In the genomic region with DNA sequence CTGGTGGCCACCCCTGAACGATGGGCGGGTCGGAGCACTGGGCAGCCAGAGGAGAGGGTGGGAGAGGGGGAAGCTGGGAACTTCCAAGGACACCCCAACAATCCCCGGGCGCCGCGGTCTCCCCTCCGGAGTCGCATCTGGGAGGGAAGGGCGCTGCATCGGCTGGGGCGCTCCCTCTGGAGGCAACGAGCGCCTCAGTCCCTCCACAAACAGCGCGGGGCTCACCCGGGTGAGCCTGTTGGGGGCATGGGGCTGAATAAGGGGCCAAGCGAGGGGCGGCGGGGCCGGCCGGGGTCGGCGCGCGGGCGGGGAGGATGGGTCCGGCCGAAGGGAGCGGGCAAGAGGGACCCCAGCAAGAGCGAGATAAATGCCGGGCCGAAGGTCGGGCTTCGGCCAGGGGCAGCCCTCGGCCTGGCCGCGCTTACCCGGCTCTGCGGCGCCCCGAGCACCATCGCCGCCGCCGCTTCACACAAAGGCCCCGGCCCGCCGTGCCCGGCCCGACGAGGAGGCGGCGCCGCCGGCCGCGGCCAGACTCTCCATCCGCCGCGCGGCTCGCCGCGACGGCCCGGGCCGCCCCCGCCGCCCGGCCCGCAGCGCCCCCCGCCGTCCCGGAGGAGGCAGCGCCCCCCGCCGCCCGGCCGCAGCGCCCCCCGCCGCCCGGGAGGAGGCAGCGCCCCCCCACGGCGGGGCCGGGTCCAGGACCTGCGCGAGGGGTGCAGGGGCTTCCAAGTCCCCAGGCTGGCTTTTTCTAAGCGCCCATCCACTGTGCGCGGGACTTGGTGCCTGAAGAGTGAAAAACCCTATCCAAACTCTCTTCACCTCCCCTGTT, we compare ENCODE assay signal across 1 cellular context.
TF ChIP-seq lines count a peak whose summit lies in the region.

A gene with protein sequence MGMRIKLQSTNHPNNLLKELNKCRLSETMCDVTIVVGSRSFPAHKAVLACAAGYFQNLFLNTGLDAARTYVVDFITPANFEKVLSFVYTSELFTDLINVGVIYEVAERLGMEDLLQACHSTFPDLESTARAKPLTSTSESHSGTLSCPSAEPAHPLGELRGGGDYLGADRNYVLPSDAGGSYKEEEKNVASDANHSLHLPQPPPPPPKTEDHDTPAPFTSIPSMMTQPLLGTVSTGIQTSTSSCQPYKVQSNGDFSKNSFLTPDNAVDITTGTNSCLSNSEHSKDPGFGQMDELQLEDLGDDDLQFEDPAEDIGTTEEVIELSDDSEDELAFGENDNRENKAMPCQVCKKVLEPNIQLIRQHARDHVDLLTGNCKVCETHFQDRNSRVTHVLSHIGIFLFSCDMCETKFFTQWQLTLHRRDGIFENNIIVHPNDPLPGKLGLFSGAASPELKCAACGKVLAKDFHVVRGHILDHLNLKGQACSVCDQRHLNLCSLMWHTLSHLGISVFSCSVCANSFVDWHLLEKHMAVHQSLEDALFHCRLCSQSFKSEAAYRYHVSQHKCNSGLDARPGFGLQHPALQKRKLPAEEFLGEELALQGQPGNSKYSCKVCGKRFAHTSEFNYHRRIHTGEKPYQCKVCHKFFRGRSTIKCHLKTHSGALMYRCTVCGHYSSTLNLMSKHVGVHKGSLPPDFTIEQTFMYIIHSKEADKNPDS (minus strand): TSS at position 567 of the 829 bp plus-strand sequence. CDS start 1,629 bp downstream, outside the sequence.

TF ChIP-seq in GM12878, 131 proteins besides CTCF, POLR2A, EP300 and RAD21 (continued from another document and continues in another):
- no peak for TF ChIP-seq IRF4 (IDR thresholded peaks at IDR 0.05; ENCODE audit: low read depth, low read length)
- no peak for TF ChIP-seq HDGF (IDR thresholded peaks at IDR 0.05)
- TF ChIP-seq, protein P1, sequence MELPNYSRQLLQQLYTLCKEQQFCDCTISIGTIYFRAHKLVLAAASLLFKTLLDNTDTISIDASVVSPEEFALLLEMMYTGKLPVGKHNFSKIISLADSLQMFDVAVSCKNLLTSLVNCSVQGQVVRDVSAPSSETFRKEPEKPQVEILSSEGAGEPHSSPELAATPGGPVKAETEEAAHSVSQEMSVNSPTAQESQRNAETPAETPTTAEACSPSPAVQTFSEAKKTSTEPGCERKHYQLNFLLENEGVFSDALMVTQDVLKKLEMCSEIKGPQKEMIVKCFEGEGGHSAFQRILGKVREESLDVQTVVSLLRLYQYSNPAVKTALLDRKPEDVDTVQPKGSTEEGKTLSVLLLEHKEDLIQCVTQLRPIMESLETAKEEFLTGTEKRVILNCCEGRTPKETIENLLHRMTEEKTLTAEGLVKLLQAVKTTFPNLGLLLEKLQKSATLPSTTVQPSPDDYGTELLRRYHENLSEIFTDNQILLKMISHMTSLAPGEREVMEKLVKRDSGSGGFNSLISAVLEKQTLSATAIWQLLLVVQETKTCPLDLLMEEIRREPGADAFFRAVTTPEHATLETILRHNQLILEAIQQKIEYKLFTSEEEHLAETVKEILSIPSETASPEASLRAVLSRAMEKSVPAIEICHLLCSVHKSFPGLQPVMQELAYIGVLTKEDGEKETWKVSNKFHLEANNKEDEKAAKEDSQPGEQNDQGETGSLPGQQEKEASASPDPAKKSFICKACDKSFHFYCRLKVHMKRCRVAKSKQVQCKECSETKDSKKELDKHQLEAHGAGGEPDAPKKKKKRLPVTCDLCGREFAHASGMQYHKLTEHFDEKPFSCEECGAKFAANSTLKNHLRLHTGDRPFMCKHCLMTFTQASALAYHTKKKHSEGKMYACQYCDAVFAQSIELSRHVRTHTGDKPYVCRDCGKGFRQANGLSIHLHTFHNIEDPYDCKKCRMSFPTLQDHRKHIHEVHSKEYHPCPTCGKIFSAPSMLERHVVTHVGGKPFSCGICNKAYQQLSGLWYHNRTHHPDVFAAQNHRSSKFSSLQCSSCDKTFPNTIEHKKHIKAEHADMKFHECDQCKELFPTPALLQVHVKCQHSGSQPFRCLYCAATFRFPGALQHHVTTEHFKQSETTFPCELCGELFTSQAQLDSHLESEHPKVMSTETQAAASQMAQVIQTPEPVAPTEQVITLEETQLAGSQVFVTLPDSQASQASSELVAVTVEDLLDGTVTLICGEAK (IDR thresholded peaks at IDR 0.05; ENCODE audit: borderline replicate concordance) = no peak
- TF ChIP-seq FOXM1 (IDR thresholded peaks at IDR 0.05; ENCODE audit: low read depth, low read length) = peak; percentile 72
- TF ChIP-seq NR2C1 (IDR thresholded peaks at IDR 0.05) = peak; percentile 27; the same call in 1 of the 2 replicates
- TF ChIP-seq SMAD5 (IDR thresholded peaks at IDR 0.05; ENCODE audit: low read depth) = no peak
- TF ChIP-seq SMARCA5 (IDR thresholded peaks at IDR 0.05) = peak; percentile 56; the same call in 1 of the 2 replicates
- TF ChIP-seq EZH2 (IDR thresholded peaks at IDR 0.05; ENCODE audit: borderline replicate concordance, control insufficient read depth, low read depth, low read length) = no peak
- TF ChIP-seq SRF (IDR thresholded peaks at IDR 0.05; ENCODE audit: low read depth in 2 of 2, low read length in 2 of 2) = peak in 1 of 2 experiments; percentile 1; a peak in 1 of 4 replicates
- no peak for TF ChIP-seq RAD51 (IDR thresholded peaks at IDR 0.05)
- TF ChIP-seq, protein P2, sequence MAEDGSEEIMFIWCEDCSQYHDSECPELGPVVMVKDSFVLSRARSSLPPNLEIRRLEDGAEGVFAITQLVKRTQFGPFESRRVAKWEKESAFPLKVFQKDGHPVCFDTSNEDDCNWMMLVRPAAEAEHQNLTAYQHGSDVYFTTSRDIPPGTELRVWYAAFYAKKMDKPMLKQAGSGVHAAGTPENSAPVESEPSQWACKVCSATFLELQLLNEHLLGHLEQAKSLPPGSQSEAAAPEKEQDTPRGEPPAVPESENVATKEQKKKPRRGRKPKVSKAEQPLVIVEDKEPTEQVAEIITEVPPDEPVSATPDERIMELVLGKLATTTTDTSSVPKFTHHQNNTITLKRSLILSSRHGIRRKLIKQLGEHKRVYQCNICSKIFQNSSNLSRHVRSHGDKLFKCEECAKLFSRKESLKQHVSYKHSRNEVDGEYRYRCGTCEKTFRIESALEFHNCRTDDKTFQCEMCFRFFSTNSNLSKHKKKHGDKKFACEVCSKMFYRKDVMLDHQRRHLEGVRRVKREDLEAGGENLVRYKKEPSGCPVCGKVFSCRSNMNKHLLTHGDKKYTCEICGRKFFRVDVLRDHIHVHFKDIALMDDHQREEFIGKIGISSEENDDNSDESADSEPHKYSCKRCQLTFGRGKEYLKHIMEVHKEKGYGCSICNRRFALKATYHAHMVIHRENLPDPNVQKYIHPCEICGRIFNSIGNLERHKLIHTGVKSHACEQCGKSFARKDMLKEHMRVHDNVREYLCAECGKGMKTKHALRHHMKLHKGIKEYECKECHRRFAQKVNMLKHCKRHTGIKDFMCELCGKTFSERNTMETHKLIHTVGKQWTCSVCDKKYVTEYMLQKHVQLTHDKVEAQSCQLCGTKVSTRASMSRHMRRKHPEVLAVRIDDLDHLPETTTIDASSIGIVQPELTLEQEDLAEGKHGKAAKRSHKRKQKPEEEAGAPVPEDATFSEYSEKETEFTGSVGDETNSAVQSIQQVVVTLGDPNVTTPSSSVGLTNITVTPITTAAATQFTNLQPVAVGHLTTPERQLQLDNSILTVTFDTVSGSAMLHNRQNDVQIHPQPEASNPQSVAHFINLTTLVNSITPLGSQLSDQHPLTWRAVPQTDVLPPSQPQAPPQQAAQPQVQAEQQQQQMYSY (CRISPR knock-in tag; IDR thresholded peaks at IDR 0.05) = no peak
- TF ChIP-seq, protein P3, sequence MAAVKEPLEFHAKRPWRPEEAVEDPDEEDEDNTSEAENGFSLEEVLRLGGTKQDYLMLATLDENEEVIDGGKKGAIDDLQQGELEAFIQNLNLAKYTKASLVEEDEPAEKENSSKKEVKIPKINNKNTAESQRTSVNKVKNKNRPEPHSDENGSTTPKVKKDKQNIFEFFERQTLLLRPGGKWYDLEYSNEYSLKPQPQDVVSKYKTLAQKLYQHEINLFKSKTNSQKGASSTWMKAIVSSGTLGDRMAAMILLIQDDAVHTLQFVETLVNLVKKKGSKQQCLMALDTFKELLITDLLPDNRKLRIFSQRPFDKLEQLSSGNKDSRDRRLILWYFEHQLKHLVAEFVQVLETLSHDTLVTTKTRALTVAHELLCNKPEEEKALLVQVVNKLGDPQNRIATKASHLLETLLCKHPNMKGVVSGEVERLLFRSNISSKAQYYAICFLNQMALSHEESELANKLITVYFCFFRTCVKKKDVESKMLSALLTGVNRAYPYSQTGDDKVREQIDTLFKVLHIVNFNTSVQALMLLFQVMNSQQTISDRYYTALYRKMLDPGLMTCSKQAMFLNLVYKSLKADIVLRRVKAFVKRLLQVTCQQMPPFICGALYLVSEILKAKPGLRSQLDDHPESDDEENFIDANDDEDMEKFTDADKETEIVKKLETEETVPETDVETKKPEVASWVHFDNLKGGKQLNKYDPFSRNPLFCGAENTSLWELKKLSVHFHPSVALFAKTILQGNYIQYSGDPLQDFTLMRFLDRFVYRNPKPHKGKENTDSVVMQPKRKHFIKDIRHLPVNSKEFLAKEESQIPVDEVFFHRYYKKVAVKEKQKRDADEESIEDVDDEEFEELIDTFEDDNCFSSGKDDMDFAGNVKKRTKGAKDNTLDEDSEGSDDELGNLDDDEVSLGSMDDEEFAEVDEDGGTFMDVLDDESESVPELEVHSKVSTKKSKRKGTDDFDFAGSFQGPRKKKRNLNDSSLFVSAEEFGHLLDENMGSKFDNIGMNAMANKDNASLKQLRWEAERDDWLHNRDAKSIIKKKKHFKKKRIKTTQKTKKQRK (IDR thresholded peaks at IDR 0.05; ENCODE audit: low read depth, low read length) = no peak
- no peak for TF ChIP-seq ZNF207 (IDR thresholded peaks at IDR 0.05; ENCODE audit: borderline replicate concordance)
- TF ChIP-seq, protein P4, sequence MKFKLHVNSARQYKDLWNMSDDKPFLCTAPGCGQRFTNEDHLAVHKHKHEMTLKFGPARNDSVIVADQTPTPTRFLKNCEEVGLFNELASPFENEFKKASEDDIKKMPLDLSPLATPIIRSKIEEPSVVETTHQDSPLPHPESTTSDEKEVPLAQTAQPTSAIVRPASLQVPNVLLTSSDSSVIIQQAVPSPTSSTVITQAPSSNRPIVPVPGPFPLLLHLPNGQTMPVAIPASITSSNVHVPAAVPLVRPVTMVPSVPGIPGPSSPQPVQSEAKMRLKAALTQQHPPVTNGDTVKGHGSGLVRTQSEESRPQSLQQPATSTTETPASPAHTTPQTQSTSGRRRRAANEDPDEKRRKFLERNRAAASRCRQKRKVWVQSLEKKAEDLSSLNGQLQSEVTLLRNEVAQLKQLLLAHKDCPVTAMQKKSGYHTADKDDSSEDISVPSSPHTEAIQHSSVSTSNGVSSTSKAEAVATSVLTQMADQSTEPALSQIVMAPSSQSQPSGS (IDR thresholded peaks at IDR 0.05; ENCODE audit: low read length) = no peak
- TF ChIP-seq FOS (IDR thresholded peaks at IDR 0.05; ENCODE audit: borderline replicate concordance, extremely low read depth, insufficient read length) = no peak
- TF ChIP-seq DPF2 (IDR thresholded peaks at IDR 0.05) = no peak
- no peak for TF ChIP-seq MYC (IDR thresholded peaks at IDR 0.05; ENCODE audit: insufficient read depth, insufficient read length, insufficient replicate concordance, low read length, severe bottlenecking)
- no peak for TF ChIP-seq ZNF217 (IDR thresholded peaks at IDR 0.05)
- peak; percentile 47; the same call in 1 of the 2 replicates for TF ChIP-seq TAF1 (IDR thresholded peaks at IDR 0.05; ENCODE audit: borderline replicate concordance, low read depth, low read length)
- TF ChIP-seq ASH2L (IDR thresholded peaks at IDR 0.05; ENCODE audit: borderline replicate concordance, low read depth) = no peak
- TF ChIP-seq BACH1 (IDR thresholded peaks at IDR 0.05; ENCODE audit: borderline replicate concordance) = peak; percentile 54; the same call in 1 of the 2 replicates
- TF ChIP-seq WRNIP1 (IDR thresholded peaks at IDR 0.05; ENCODE audit: borderline replicate concordance, low read depth, low read length) = no peak
- TF ChIP-seq, protein P5, sequence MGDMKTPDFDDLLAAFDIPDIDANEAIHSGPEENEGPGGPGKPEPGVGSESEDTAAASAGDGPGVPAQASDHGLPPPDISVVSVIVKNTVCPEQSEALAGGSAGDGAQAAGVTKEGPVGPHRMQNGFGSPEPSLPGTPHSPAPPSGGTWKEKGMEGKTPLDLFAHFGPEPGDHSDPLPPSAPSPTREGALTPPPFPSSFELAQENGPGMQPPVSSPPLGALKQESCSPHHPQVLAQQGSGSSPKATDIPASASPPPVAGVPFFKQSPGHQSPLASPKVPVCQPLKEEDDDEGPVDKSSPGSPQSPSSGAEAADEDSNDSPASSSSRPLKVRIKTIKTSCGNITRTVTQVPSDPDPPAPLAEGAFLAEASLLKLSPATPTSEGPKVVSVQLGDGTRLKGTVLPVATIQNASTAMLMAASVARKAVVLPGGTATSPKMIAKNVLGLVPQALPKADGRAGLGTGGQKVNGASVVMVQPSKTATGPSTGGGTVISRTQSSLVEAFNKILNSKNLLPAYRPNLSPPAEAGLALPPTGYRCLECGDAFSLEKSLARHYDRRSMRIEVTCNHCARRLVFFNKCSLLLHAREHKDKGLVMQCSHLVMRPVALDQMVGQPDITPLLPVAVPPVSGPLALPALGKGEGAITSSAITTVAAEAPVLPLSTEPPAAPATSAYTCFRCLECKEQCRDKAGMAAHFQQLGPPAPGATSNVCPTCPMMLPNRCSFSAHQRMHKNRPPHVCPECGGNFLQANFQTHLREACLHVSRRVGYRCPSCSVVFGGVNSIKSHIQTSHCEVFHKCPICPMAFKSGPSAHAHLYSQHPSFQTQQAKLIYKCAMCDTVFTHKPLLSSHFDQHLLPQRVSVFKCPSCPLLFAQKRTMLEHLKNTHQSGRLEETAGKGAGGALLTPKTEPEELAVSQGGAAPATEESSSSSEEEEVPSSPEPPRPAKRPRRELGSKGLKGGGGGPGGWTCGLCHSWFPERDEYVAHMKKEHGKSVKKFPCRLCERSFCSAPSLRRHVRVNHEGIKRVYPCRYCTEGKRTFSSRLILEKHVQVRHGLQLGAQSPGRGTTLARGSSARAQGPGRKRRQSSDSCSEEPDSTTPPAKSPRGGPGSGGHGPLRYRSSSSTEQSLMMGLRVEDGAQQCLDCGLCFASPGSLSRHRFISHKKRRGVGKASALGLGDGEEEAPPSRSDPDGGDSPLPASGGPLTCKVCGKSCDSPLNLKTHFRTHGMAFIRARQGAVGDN (IDR thresholded peaks at IDR 0.05) = 0 out of 2 replicates have a peak, but pooled peaks have one; percentile 28
- TF ChIP-seq, protein P6, sequence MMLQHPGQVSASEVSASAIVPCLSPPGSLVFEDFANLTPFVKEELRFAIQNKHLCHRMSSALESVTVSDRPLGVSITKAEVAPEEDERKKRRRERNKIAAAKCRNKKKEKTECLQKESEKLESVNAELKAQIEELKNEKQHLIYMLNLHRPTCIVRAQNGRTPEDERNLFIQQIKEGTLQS (IDR thresholded peaks at IDR 0.05; ENCODE audit: borderline replicate concordance, extremely low read depth, low read depth, low read length) = no peak
- TF ChIP-seq, protein P7, sequence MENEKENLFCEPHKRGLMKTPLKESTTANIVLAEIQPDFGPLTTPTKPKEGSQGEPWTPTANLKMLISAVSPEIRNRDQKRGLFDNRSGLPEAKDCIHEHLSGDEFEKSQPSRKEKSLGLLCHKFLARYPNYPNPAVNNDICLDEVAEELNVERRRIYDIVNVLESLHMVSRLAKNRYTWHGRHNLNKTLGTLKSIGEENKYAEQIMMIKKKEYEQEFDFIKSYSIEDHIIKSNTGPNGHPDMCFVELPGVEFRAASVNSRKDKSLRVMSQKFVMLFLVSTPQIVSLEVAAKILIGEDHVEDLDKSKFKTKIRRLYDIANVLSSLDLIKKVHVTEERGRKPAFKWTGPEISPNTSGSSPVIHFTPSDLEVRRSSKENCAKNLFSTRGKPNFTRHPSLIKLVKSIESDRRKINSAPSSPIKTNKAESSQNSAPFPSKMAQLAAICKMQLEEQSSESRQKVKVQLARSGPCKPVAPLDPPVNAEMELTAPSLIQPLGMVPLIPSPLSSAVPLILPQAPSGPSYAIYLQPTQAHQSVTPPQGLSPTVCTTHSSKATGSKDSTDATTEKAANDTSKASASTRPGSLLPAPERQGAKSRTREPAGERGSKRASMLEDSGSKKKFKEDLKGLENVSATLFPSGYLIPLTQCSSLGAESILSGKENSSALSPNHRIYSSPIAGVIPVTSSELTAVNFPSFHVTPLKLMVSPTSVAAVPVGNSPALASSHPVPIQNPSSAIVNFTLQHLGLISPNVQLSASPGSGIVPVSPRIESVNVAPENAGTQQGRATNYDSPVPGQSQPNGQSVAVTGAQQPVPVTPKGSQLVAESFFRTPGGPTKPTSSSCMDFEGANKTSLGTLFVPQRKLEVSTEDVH (IDR thresholded peaks at IDR 0.05; ENCODE audit: low read depth, partially characterized antibody) = no peak
- TF ChIP-seq LARP7 (IDR thresholded peaks at IDR 0.05) = 0 out of 2 replicates have a peak, but pooled peaks have one; percentile 63
